Comparison of ENCODE assay signal across 8 cellular contexts in the genomic region with DNA sequence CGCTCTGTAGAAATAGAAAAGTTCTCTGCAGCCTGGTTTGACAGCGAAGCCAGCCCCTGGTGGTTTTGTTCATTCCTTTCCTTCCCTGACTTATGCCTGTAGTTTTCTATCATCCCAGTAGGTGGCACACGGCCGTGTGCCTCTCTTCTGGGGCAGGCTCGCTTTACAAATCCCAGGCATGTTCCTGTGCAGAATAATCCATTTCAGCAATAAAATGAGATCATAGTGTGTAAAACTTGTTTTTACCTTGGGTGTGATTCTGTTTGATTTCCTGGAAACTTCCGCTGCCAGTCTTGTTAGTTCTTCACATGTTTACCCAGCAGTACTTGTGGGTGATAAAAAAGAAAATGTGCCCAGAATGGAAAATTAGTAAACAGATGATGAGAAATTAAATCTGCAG. TPM values are rescaled to one million over a fixed set of nuclear protein-coding genes. Genes with fewer than 3 reads are reported as not detected.
DNase-seq lines count a peak whose midpoint lies in the region; ATAC-seq, FAIRE-seq and TF ChIP-seq lines count a peak whose summit lies in the region.

No MANE protein-coding gene starts in this region.

- no peaks in the 10 kb centered on the region for H3K9me2 ChIP-seq in Loucy (replicated peaks; ENCODE audit: low read depth, low read length)

- TF ChIP-seq CTCF in Loucy (conservative IDR thresholded peaks at IDR 0.05; ENCODE audit: low read length) (peak; percentile 93), mammary epithelial cell (conservative IDR thresholded peaks at IDR 0.05 in 1 of 2, IDR thresholded peaks at IDR 0.05 in 1 of 2; ENCODE audit: extremely low read depth in 1 of 2, insufficient read depth in 1 of 2, low read depth in 1 of 2, low read length in 2 of 2) (peak; percentile 76 to 87), kidney (IDR thresholded peaks at IDR 0.05; ENCODE audit: borderline replicate concordance, extremely low read depth, insufficient read depth) (peak; percentile 53)

- CTCF ChIA-PET in mammary epithelial cell (lab: Charles Lee; ENCODE audit: low non-redundant PET) = no interaction called here

- no peak overlapping the region for H3K27ac Mint-ChIP-seq in stimulated activated naive CD8-positive, alpha-beta T cell treated with anti-CD3 and anti-CD28 coated beads, Interleukin-15, Interleukin-2, amounts not matched to agents 100 ng/mL and 50 ng/mL, for 24 hours

- dilution Hi-C loops in mammary epithelial cell (cut with HindIII; ENCODE audit: low sequenced_read_pairs) = loop anchor here (25.0 kb wide), 1 partner anchor 202 kb away; no protein-coding TSS in a partner anchor

- DNase-seq in COR-L47 (lab: John Stamatoyannopoulos, UW) (peak; percentile 62), RPMI8226 (peak; percentile 70), mammary epithelial cell (peak; percentile 60), kidney (no peak)

- H3K9me3 Mint-ChIP-seq in stimulated activated naive CD8-positive, alpha-beta T cell treated with anti-CD3 and anti-CD28 coated beads, Interleukin-15, Interleukin-2, amounts not matched to agents 100 ng/mL and 50 ng/mL, for 24 hours = no peaks in the 10 kb centered on the region

- no peak for FAIRE-seq in kidney (lab: Jason Lieb, UNC)

- BruUV-seq in mammary epithelial cell (replicated peaks; lab: Mats Ljungman, UMichigan) = no TSS peak

- intact Hi-C loops in mammary epithelial cell (cut with micrococcal nuclease) (loop anchor here (1.0 to 10.0 kb wide), 5 partner anchors 47 to 278 kb away; no protein-coding TSS in a partner anchor), kidney (cut with DNase I) (no loop called here)

- H3K27me3 ChIP-seq in Loucy (ENCODE audit: insufficient read depth, low read length, poor library complexity, severe bottlenecking) (no peaks in the 10 kb centered on the region), mammary epithelial cell (ENCODE audit: insufficient read depth, low read length) (peaks cover 37% of the 10 kb centered on the region)

- H2AFZ ChIP-seq in Loucy (ENCODE audit: low read length) (peak overlapping the region; percentile 90), mammary epithelial cell (ENCODE audit: low read depth, low read length) (peak overlapping the region; percentile 49)

- H3K4me2 ChIP-seq in Loucy (ENCODE audit: low read depth, low read length, poor library complexity, severe bottlenecking) = peak overlapping the region; percentile 70
- peak overlapping the region; percentile 44 for H3K4me2 ChIP-seq in mammary epithelial cell (ENCODE audit: insufficient read depth, low read depth, low read length)

- H3K9me3 ChIP-seq in Loucy (ENCODE audit: insufficient read depth, low read depth, low read length) (no peaks in the 10 kb centered on the region), mammary epithelial cell (replicated peaks; ENCODE audit: insufficient read depth, low read length) (no peaks in the 10 kb centered on the region), kidney (ENCODE audit: control insufficient read depth in 1 of 2, low read length in 2 of 2) (no peaks in the 10 kb centered on the region)

- in situ Hi-C loops in mammary epithelial cell (cut with MboI; ENCODE audit: low sequenced_read_pairs in 2 of 2) = loop anchor here in 1 of 2 donors (25.0 kb wide), 2 partner anchors 202 to 273 kb away; no protein-coding TSS in a partner anchor

- H3K4me1 ChIP-seq in Loucy (ENCODE audit: insufficient read depth, low read length, poor library complexity, severe bottlenecking) (peaks cover 6% of the 10 kb centered on the region), mammary epithelial cell (ENCODE audit: insufficient read depth, low read length) (no peaks in the 10 kb centered on the region), kidney (ENCODE audit: control insufficient read depth in 1 of 2, insufficient read depth in 1 of 2, low read depth in 1 of 2, low read length in 2 of 2) (peaks cover 0 to 4% of the 10 kb centered on the region in 2 donors)

- H3K27ac ChIP-seq in mammary epithelial cell (ENCODE audit: insufficient read depth, low read depth, low read length) (no peak overlapping the region), kidney (ENCODE audit: low read depth in 2 of 2, low read length in 2 of 2) (no peak overlapping the region)

- no peaks in the 10 kb centered on the region for H3K36me3 Mint-ChIP-seq in stimulated activated naive CD8-positive, alpha-beta T cell treated with anti-CD3 and anti-CD28 coated beads, Interleukin-15, Interleukin-2, amounts not matched to agents 100 ng/mL and 50 ng/mL, for 24 hours (ENCODE audit: low read depth)

- H3K79me2 ChIP-seq in Loucy (ENCODE audit: insufficient read depth, low read length) (no peaks in the 10 kb centered on the region), mammary epithelial cell (ENCODE audit: insufficient read depth, low read length) (no peaks in the 10 kb centered on the region)

- H3K9ac ChIP-seq in Loucy (ENCODE audit: low read depth, low read length, poor library complexity, severe bottlenecking) (no peak overlapping the region), mammary epithelial cell (ENCODE audit: insufficient read depth, low read length) (no peak overlapping the region), kidney (ENCODE audit: low read length in 2 of 2) (no peak overlapping the region)

- ATAC-seq in GM21360 (IDR thresholded peaks at IDR 0.05; ENCODE audit: unreplicated experiment) (peak; percentile 60), HG03159 (IDR thresholded peaks at IDR 0.05; ENCODE audit: unreplicated experiment) (no peak)

- 0% methylated on average over 6 of the region's 6 CpGs for WGBS in mammary epithelial cell (ENCODE audit: low coverage, missing lambda C conversion rate)

- H3K4me3 Mint-ChIP-seq in stimulated activated naive CD8-positive, alpha-beta T cell treated with anti-CD3 and anti-CD28 coated beads, Interleukin-15, Interleukin-2, amounts not matched to agents 100 ng/mL and 50 ng/mL, for 24 hours = peak overlapping the region; percentile 10

- H3K4me3 ChIP-seq in Loucy (ENCODE audit: low read length, poor library complexity, severe bottlenecking) (peak overlapping the region; percentile 62), mammary epithelial cell (replicated peaks in 1 of 3; ENCODE audit: insufficient read depth in 1 of 3, low read depth in 2 of 3, low read length in 3 of 3) (no peak overlapping the region), kidney (ENCODE audit: low read length in 2 of 2) (no peak overlapping the region)

- 0 out of 2 replicates have a peak, but pooled peaks cover 3% of the 10 kb centered on the region for H3F3A ChIP-seq in Loucy (ENCODE audit: low read depth)

- H3K36me3 ChIP-seq in Loucy (ENCODE audit: insufficient read depth, low read length) (no peaks in the 10 kb centered on the region), mammary epithelial cell (ENCODE audit: insufficient read depth, low read length) (no peaks in the 10 kb centered on the region), kidney (ENCODE audit: control insufficient read depth in 1 of 2, insufficient read depth in 2 of 2, low read length in 2 of 2) (no peaks in the 10 kb centered on the region)

- peaks cover 38% of the 10 kb centered on the region for H3K4me1 Mint-ChIP-seq in stimulated activated naive CD8-positive, alpha-beta T cell treated with anti-CD3 and anti-CD28 coated beads, Interleukin-15, Interleukin-2, amounts not matched to agents 100 ng/mL and 50 ng/mL, for 24 hours (ENCODE audit: low read depth)

- peaks cover 56% of the 10 kb centered on the region for H3K27me3 Mint-ChIP-seq in stimulated activated naive CD8-positive, alpha-beta T cell treated with anti-CD3 and anti-CD28 coated beads, Interleukin-15, Interleukin-2, amounts not matched to agents 100 ng/mL and 50 ng/mL, for 24 hours

- no peaks in the 10 kb centered on the region for H4K20me1 ChIP-seq in Loucy (ENCODE audit: insufficient read depth, low read length, poor library complexity, severe bottlenecking)
- no peaks in the 10 kb centered on the region for H4K20me1 ChIP-seq in mammary epithelial cell (ENCODE audit: insufficient read depth, low read length)

RNA-seq across cellular contexts. Expression of a gene that starts 7.4 kb away (rescaled TPM):
- total RNA-seq in mammary epithelial cell = not detected
- not detected for polyA plus RNA-seq in mammary epithelial cell
- polyA minus RNA-seq in mammary epithelial cell = not detected
- total RNA-seq in kidney = not detected
- not detected for polyA plus RNA-seq in kidney (ENCODE audit: insufficient read depth, low read depth, low replicate concordance)
